In the genomic region with DNA sequence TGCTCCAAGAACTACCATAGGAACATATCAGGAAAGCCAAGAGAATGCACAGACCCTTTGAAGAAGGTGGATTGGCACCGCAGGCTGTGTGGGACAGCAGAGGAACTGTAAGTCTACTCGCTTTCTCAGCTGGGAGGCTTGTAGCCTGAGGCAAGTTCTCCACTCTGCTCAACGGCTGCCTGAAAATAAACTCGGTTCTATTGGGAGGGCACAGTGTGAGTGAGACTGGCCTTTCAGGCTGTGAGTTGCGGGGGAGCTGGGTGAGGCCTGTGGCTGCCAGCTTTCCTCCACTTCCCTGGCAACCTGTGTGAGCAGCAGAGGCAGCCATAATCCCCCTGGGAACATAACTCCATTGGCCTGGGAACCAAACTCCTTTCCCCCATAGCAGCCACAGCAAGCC, we compare ENCODE assay signal across 11 cellular contexts.
"Had no signal": no experiment of that assay in that cellular context is flagged by ENCODE, and none has a peak within 500 bp of the region (broad histone marks: within the 10 kb centered on the region; RNA-seq: fewer than 3 reads in every experiment).

No MANE protein-coding gene starts in this region.

- ATAC-seq: natural killer cell; stimulated activated effector memory CD8-positive, alpha-beta T cell treated with anti-CD3 and anti-CD28 coated beads, Interleukin-12 subunit alpha, Interleukin-12 subunit beta, amount 100 ng/mL, for 72 hours had no signal

- H3K9me3 Mint-ChIP-seq: activated T-cell treated with anti-CD3 and anti-CD28 coated beads, Interleukin-2, amount 50 U/mL, for 24 hours had no signal

- H3K27me3 ChIP-seq: cardiac muscle cell, dorsolateral prefrontal cortex had no signal

- H3K36me3 ChIP-seq: cardiac muscle cell had no signal

- DNase-seq: activated CD4-positive, alpha-beta memory T cell treated with anti-CD3 and anti-CD28 coated beads for 36 hours; activated effector memory CD4-positive, alpha-beta T cell treated with Interleukin-2 at 50 U/mL for 16 hours; activated naive CD4-positive, alpha-beta T cell treated with anti-CD3 and anti-CD28 coated beads, Interleukin-2, amount 50 U/mL, for 16 hours; activated T-cell treated with anti-CD3 and anti-CD28 coated beads, Interleukin-2, amount 50 U/mL, for 24 hours; dorsolateral prefrontal cortex; mesenchymal stem cell; natural killer cell; nucleus accumbens had no signal

- H3K4me1 Mint-ChIP-seq: natural killer cell; stimulated activated effector memory CD8-positive, alpha-beta T cell treated with anti-CD3 and anti-CD28 coated beads, Interleukin-12 subunit alpha, Interleukin-12 subunit beta, amount 100 ng/mL, for 72 hours had no signal

- H3K27ac Mint-ChIP-seq: activated CD4-positive, alpha-beta memory T cell treated with anti-CD3 and anti-CD28 coated beads for 36 hours; activated T-cell treated with anti-CD3 and anti-CD28 coated beads, Interleukin-2, amount 50 U/mL, for 24 hours; natural killer cell; stimulated activated effector memory CD8-positive, alpha-beta T cell treated with anti-CD3 and anti-CD28 coated beads, Interleukin-12 subunit alpha, Interleukin-12 subunit beta, amount 100 ng/mL, for 72 hours had no signal

- H3K27ac ChIP-seq: cardiac muscle cell, dorsolateral prefrontal cortex, VCaP had no signal

- H3K4me3 Mint-ChIP-seq: activated CD4-positive, alpha-beta memory T cell treated with anti-CD3 and anti-CD28 coated beads for 36 hours; activated T-cell treated with anti-CD3 and anti-CD28 coated beads, Interleukin-2, amount 50 U/mL, for 24 hours; natural killer cell; stimulated activated effector memory CD8-positive, alpha-beta T cell treated with anti-CD3 and anti-CD28 coated beads, Interleukin-12 subunit alpha, Interleukin-12 subunit beta, amount 100 ng/mL, for 72 hours had no signal

- H3K4me3 ChIP-seq: cardiac muscle cell, dorsolateral prefrontal cortex had no signal

- H3K36me3 Mint-ChIP-seq: activated CD4-positive, alpha-beta memory T cell treated with anti-CD3 and anti-CD28 coated beads for 36 hours; natural killer cell; stimulated activated effector memory CD8-positive, alpha-beta T cell treated with anti-CD3 and anti-CD28 coated beads, Interleukin-12 subunit alpha, Interleukin-12 subunit beta, amount 100 ng/mL, for 72 hours had no signal

- H3K27me3 Mint-ChIP-seq: activated CD4-positive, alpha-beta memory T cell treated with anti-CD3 and anti-CD28 coated beads for 36 hours; activated T-cell treated with anti-CD3 and anti-CD28 coated beads, Interleukin-2, amount 50 U/mL, for 24 hours had no signal
